In the genomic region with DNA sequence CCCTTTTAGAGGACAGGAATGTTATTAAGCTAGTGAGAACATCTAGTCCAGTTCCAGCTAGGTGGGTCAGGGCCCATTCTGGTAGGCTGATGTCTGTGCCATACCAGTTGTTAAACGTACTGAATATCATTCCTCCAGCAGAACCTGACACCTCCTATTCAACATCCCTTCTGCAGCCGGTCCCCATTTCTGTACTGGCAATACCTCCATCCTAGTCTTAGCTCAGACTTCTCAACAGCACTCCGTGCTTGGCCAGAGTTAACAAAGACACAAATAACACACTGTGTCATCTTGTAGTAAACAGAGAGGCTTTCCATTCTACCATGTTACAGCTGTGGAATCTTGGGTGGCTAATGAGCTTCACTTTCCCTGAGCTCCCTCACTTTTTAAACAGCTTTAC, we compare ENCODE assay signal across 17 cellular contexts.
"Had no signal": no experiment of that assay in that cellular context is flagged by ENCODE, and none has a peak within 500 bp of the region (broad histone marks: within the 10 kb centered on the region; RNA-seq: fewer than 3 reads in every experiment).

No MANE protein-coding gene starts in this region.

- H3K9me3 Mint-ChIP-seq: activated naive CD4-positive, alpha-beta T cell treated with anti-CD3 and anti-CD28 coated beads, Interleukin-2, amount 50 U/mL, for 24 hours; activated T-cell treated with anti-CD3 and anti-CD28 coated beads, Interleukin-2, amount 50 U/mL, for 72 hours; nephron had no signal

- H3K27me3 Mint-ChIP-seq: activated naive CD4-positive, alpha-beta T cell treated with anti-CD3 and anti-CD28 coated beads, Interleukin-2, amount 50 U/mL, for 24 hours; progenitor cell of endocrine pancreas had no signal

- H3K36me3 ChIP-seq: lower lobe of right lung, thyroid gland had no signal

- H3K4me3 ChIP-seq: lower lobe of right lung, thyroid gland had no signal

- DNase-seq: activated CD4-positive, CD25-positive, alpha-beta regulatory T cell treated with anti-CD3 and anti-CD28 coated beads, Interleukin-2, amount 50 U/mL, for 72 hours; activated effector memory CD4-positive, alpha-beta T cell treated with anti-CD3 and anti-CD28 coated beads, Interleukin-2, amount 50 U/mL, for 16 hours; activated T-cell treated with anti-CD3 and anti-CD28 coated beads, Interleukin-2, amount 50 U/mL, for 72 hours; hippocampal formation; left cardiac atrium; lower lobe of right lung; midbrain; stimulated activated CD8-positive, alpha-beta memory T cell treated with anti-CD3 and anti-CD28 coated beads, Interleukin-4, amount 100 ng/mL, for 48 hours; stimulated activated naive CD4-positive, alpha-beta T cell; SW 1271; T-helper 2 cell; thyroid gland had no signal

- ATAC-seq: activated T-cell treated with anti-CD3 and anti-CD28 coated beads, Interleukin-2, amount 50 U/mL, for 72 hours; lower lobe of right lung had no signal

- H3K36me3 Mint-ChIP-seq: activated naive CD4-positive, alpha-beta T cell treated with anti-CD3 and anti-CD28 coated beads, Interleukin-2, amount 50 U/mL, for 24 hours had no signal

- H3K4me1 Mint-ChIP-seq: activated naive CD4-positive, alpha-beta T cell treated with anti-CD3 and anti-CD28 coated beads, Interleukin-2, amount 50 U/mL, for 24 hours; nephron had no signal

- H3K27ac ChIP-seq: epithelial cell of prostate, lower lobe of right lung, thyroid gland, VCaP had no signal

- H3K27ac Mint-ChIP-seq: activated naive CD4-positive, alpha-beta T cell treated with anti-CD3 and anti-CD28 coated beads, Interleukin-2, amount 50 U/mL, for 24 hours; activated T-cell treated with anti-CD3 and anti-CD28 coated beads, Interleukin-2, amount 50 U/mL, for 72 hours; nephron; progenitor cell of endocrine pancreas had no signal

- H3K27me3 ChIP-seq: thyroid gland had no signal

- H3K4me1 ChIP-seq: lower lobe of right lung, thyroid gland had no signal

- H3K9me3 ChIP-seq: lower lobe of right lung, thyroid gland had no signal

- H3K4me3 Mint-ChIP-seq: activated naive CD4-positive, alpha-beta T cell treated with anti-CD3 and anti-CD28 coated beads, Interleukin-2, amount 50 U/mL, for 24 hours; activated T-cell treated with anti-CD3 and anti-CD28 coated beads, Interleukin-2, amount 50 U/mL, for 72 hours; nephron had no signal
